Comparison of ENCODE assay signal across 8 cellular contexts in the genomic region with DNA sequence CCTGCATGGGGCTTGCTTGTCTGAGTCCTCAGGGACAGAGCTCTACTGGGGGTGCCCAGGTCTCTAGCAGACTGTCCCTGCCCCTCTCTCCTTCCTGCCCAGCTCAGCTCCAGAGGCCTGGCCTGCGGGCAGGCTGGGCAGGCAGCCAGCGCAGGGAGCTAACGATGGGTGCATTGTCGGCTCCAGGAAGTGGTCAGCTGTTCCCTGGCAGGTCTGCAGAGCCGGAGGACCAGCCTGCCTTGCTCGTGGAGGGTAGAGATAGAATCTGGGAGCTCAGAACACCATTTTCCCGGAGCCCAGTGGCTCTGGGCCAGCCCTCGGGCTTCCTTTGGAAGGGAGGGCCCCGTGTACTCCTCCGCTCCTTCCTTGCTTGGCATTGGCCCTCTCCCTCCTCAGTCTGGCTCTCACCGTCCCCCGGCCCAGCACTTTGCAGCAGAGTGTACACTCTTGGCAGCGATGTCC.
DNase-seq lines count a peak whose midpoint lies in the region; ATAC-seq, FAIRE-seq and TF ChIP-seq lines count a peak whose summit lies in the region.

No MANE protein-coding gene starts in this region.

- peaks cover 21 to 72% of the 10 kb centered on the region in 2 experiments for H3K79me1 ChIP-seq in IMR-90 (ENCODE audit: low read depth in 1 of 2, low read length in 2 of 2)

- no peaks in the 10 kb centered on the region for H3K9me3 ChIP-seq in IMR-90 (ENCODE audit: control insufficient read depth, insufficient read depth, low read length)

- no peaks in the 10 kb centered on the region for H3K9me3 Mint-ChIP-seq in brain
- H3K9me3 Mint-ChIP-seq in activated T-helper 2 cell treated with anti-CD3 and anti-CD28 coated beads, Interferon-gamma antibody, Interleukin-2, Interleukin-4, amounts not matched to agents 10 μg/mL and 5 μg/mL and 100 μg/mL, durations not matched to agents 14 hours and 24 hours and 36 hours = no peaks in the 10 kb centered on the region

- no peak for TF ChIP-seq POLR2A in IMR-90 (IDR thresholded peaks at IDR 0.05; ENCODE audit: low read depth, low read length)

- peak overlapping the region; percentile 78 for H3K4ac ChIP-seq in IMR-90 (ENCODE audit: low read depth, low read length)

- H3K14ac ChIP-seq in IMR-90 (replicated peaks; ENCODE audit: low read depth, low read length) = peak overlapping the region; percentile 72

- peak overlapping the region; percentile 28 for H2AFZ ChIP-seq in IMR-90 (replicated peaks; ENCODE audit: low read length, poor library complexity)

- peak overlapping the region; percentile 24; the same call in 1 of the 2 replicates for H3K9ac ChIP-seq in IMR-90 (ENCODE audit: low read depth, low read length)

- peaks cover 6% of the 10 kb centered on the region; the same call in 1 of the 2 replicates for H3K36me3 ChIP-seq in IMR-90 (ENCODE audit: control insufficient read depth, insufficient read depth, low read length)

- H3K4me1 ChIP-seq in IMR-90 (ENCODE audit: control insufficient read depth, insufficient read depth, low read length) = peaks cover 31% of the 10 kb centered on the region

- peak overlapping the region; percentile 79 for H4K5ac ChIP-seq in IMR-90 (ENCODE audit: low read depth, low read length)

- peak overlapping the region; percentile 84 for H2BK5ac ChIP-seq in IMR-90 (ENCODE audit: low read depth, low read length, poor library complexity, severe bottlenecking)

- DNase-seq in IMR-90 (peak; percentile 68), kidney glomerular epithelial cell (lab: John Stamatoyannopoulos, UW) (peak; percentile 88), substantia nigra (lab: John Stamatoyannopoulos, UW) (peak in 45 of 49 donors; percentile 14 to 92 (median 61)), D721Med (ENCODE audit: insufficient read length, low spot score) (no peak)
- no peak for DNase-seq in activated T-helper 2 cell treated with anti-CD3 and anti-CD28 coated beads, Interferon-gamma antibody, Interleukin-2, Interleukin-4, amounts not matched to agents 10 μg/mL and 5 μg/mL and 100 μg/mL, durations not matched to agents 14 hours and 24 hours and 36 hours (ENCODE audit: low spot score)

- in situ Hi-C loops in IMR-90 (cut with MboI; ENCODE audit: low sequenced_read_pairs) = no loop called here

- no peak for TF ChIP-seq RAD21 in IMR-90 (IDR thresholded peaks at IDR 0.05; ENCODE audit: low read length)

- H3K36me3 Mint-ChIP-seq in brain = no peaks in the 10 kb centered on the region
- H3K36me3 Mint-ChIP-seq in activated T-helper 2 cell treated with anti-CD3 and anti-CD28 coated beads, Interferon-gamma antibody, Interleukin-2, Interleukin-4, amounts not matched to agents 10 μg/mL and 5 μg/mL and 100 μg/mL, durations not matched to agents 14 hours and 24 hours and 36 hours (ENCODE audit: low read depth) = no peaks in the 10 kb centered on the region

- H4K20me1 ChIP-seq in IMR-90 (ENCODE audit: insufficient read depth, low read length) = peaks cover 7% of the 10 kb centered on the region; the same call in 1 of the 2 replicates

- peak overlapping the region; percentile 97 for H2AK5ac ChIP-seq in IMR-90 (ENCODE audit: low read depth, low read length)

- peak overlapping the region; percentile 22 for H2BK20ac ChIP-seq in IMR-90 (ENCODE audit: low read depth, low read length)

- H3K23ac ChIP-seq in IMR-90 (ENCODE audit: low read depth, low read length) = peak overlapping the region; percentile 66

- TF ChIP-seq CTCF in IMR-90 (conservative IDR thresholded peaks at IDR 0.05; ENCODE audit: low read depth, low read length) (no peak), brain (conservative IDR thresholded peaks at IDR 0.05) (no peak), D721Med (IDR thresholded peaks at IDR 0.05; ENCODE audit: insufficient read depth, missing control alignments) (no peak)

- H3K27ac ChIP-seq in IMR-90 (ENCODE audit: insufficient read depth, low read length) (peak overlapping the region; percentile 75), substantia nigra (ENCODE audit: low read depth, low read length, poor library complexity, severe bottlenecking) (peak overlapping the region; percentile 77)

- peak overlapping the region; percentile 93 for H2BK120ac ChIP-seq in IMR-90 (ENCODE audit: low read depth, low read length)

- peak overlapping the region in 1 of 5 experiments; percentile 49 for H3K4me3 Mint-ChIP-seq in brain
- H3K4me3 Mint-ChIP-seq in activated T-helper 2 cell treated with anti-CD3 and anti-CD28 coated beads, Interferon-gamma antibody, Interleukin-2, Interleukin-4, amounts not matched to agents 10 μg/mL and 5 μg/mL and 100 μg/mL, durations not matched to agents 14 hours and 24 hours and 36 hours (ENCODE audit: low read depth) = no peak overlapping the region

- ATAC-seq in IMR-90 (ENCODE audit: low read depth) (peak; percentile 76), GM21723 (IDR thresholded peaks at IDR 0.05; ENCODE audit: unreplicated experiment) (no peak), GM21737 (IDR thresholded peaks at IDR 0.05; ENCODE audit: unreplicated experiment) (no peak)

- H3K18ac ChIP-seq in IMR-90 (ENCODE audit: low read depth, low read length) = peak overlapping the region; percentile 78

- peaks cover 26% of the 10 kb centered on the region for H3K9me1 ChIP-seq in IMR-90 (ENCODE audit: insufficient read depth, low read length)

- CTCF ChIA-PET in IMR-90 (lab: Yijun Ruan, JAX) = no interaction called here

- peak overlapping the region in 4 of 5 experiments; percentile 36 to 91 (median 81) for H3K27ac Mint-ChIP-seq in brain
- no peak overlapping the region for H3K27ac Mint-ChIP-seq in activated T-helper 2 cell treated with anti-CD3 and anti-CD28 coated beads, Interferon-gamma antibody, Interleukin-2, Interleukin-4, amounts not matched to agents 10 μg/mL and 5 μg/mL and 100 μg/mL, durations not matched to agents 14 hours and 24 hours and 36 hours

- no peak overlapping the region for H3K4me3 ChIP-seq in IMR-90 (ENCODE audit: insufficient read depth, low read depth, low read length)

- peak overlapping the region; percentile 16 to 86 for H4K8ac ChIP-seq in IMR-90 (ENCODE audit: low read depth in 2 of 2, low read length in 2 of 2)

- no peak overlapping the region; the same call in 1 of the 2 replicates for H3K4me2 ChIP-seq in IMR-90 (ENCODE audit: low read depth, low read length)

- H3K56ac ChIP-seq in IMR-90 (ENCODE audit: extremely low read depth, insufficient read depth, low read length) = peak overlapping the region; percentile 9; the same call in 1 of the 2 replicates

- H2AK9ac ChIP-seq in IMR-90 (replicated peaks; ENCODE audit: low read depth, low read length, poor library complexity) = peak overlapping the region; percentile 84

- peak overlapping the region; percentile 67 for H4K91ac ChIP-seq in IMR-90 (ENCODE audit: insufficient read depth, low read depth, low read length)

- BruUV-seq in IMR-90 (replicated peaks; lab: Mats Ljungman, UMichigan) = no TSS peak

- POLR2A ChIA-PET in IMR-90 (lab: Charles Lee; ENCODE audit: unreplicated experiment) = no interaction called here

- peaks cover 7% of the 10 kb centered on the region for H3K27me3 Mint-ChIP-seq in brain
- H3K27me3 Mint-ChIP-seq in activated T-helper 2 cell treated with anti-CD3 and anti-CD28 coated beads, Interferon-gamma antibody, Interleukin-2, Interleukin-4, amounts not matched to agents 10 μg/mL and 5 μg/mL and 100 μg/mL, durations not matched to agents 14 hours and 24 hours and 36 hours (ENCODE audit: low read depth) = no peaks in the 10 kb centered on the region

- H3K27me3 ChIP-seq in IMR-90 (ENCODE audit: control insufficient read depth, insufficient read depth, low read length) = no peaks in the 10 kb centered on the region

- dilution Hi-C loops in IMR-90 (cut with HindIII; ENCODE audit: low sequenced_read_pairs, unreplicated experiment) = no loop called here

- intact Hi-C loops in IMR-90 (cut with micrococcal nuclease) = no loop called here
- intact Hi-C loops in activated T-helper 2 cell treated with anti-CD3 and anti-CD28 coated beads, Interferon-gamma antibody, Interleukin-2, Interleukin-4, amounts not matched to agents 10 μg/mL and 5 μg/mL and 100 μg/mL, durations not matched to agents 14 hours and 24 hours and 36 hours (cut with micrococcal nuclease) = no loop called here

- H2BK15ac ChIP-seq in IMR-90 (ENCODE audit: low read depth, low read length) = peak overlapping the region; percentile 30; the same call in 2 of the 3 replicates

- WGBS in IMR-90 (ENCODE audit: extremely low coverage in 2 of 2, insufficient read length in 1 of 2), 2 experiments = 30% methylated on average over 4 of the region's 13 CpGs; no CpG with 5 or more reads in 1 of the 2 experiments

- peaks cover 26% of the 10 kb centered on the region for H3K4me1 Mint-ChIP-seq in brain
- H3K4me1 Mint-ChIP-seq in activated T-helper 2 cell treated with anti-CD3 and anti-CD28 coated beads, Interferon-gamma antibody, Interleukin-2, Interleukin-4, amounts not matched to agents 10 μg/mL and 5 μg/mL and 100 μg/mL, durations not matched to agents 14 hours and 24 hours and 36 hours (ENCODE audit: low read depth) = peaks cover 7% of the 10 kb centered on the region

- FAIRE-seq in D721Med (lab: Jason Lieb, UNC) = no peak

TF ChIP-seq in IMR-90, 13 proteins besides CTCF, POLR2A, EP300 and RAD21:
- TF ChIP-seq MAZ (IDR thresholded peaks at IDR 0.05; ENCODE audit: borderline replicate concordance, low read depth, low read length) = peak; percentile 13; the same call in 1 of the 2 replicates
- TF ChIP-seq, protein P1, sequence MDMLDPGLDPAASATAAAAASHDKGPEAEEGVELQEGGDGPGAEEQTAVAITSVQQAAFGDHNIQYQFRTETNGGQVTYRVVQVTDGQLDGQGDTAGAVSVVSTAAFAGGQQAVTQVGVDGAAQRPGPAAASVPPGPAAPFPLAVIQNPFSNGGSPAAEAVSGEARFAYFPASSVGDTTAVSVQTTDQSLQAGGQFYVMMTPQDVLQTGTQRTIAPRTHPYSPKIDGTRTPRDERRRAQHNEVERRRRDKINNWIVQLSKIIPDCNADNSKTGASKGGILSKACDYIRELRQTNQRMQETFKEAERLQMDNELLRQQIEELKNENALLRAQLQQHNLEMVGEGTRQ (IDR thresholded peaks at IDR 0.05; ENCODE audit: low read depth, low read length) = peak; percentile 45; the same call in 1 of the 2 replicates
- no peak for TF ChIP-seq BHLHE40 (IDR thresholded peaks at IDR 0.05; ENCODE audit: low read depth, low read length)
- peak; percentile 94 for TF ChIP-seq RFX5 (IDR thresholded peaks at IDR 0.05; ENCODE audit: low read depth, low read length)

Comparison
In these comparisons a context has a peak if more than half of its experiments do, and no peak if none do; other contexts are left out.
1. DNase-seq: peak in IMR-90 (single experiment), kidney glomerular epithelial cell (single experiment) and substantia nigra (45 of 49); none in activated T-helper 2 cell treated with anti-CD3 and anti-CD28 coated beads, Interferon-gamma antibody, Interleukin-2, Interleukin-4, amounts not matched to agents 10 μg/mL and 5 μg/mL and 100 μg/mL, durations not matched to agents 14 hours and 24 hours and 36 hours (single experiment) and D721Med (single experiment).